In genomic region chr15:21453683-21454082, GRCh38 we compare ENCODE assay signal across 7 cellular contexts. TPM values are rescaled to one million over a fixed set of nuclear protein-coding genes. Genes with fewer than 3 reads are reported as not detected.
"Had no signal": no experiment of that assay in that cellular context is flagged by ENCODE, and none has a peak within 500 bp of the region (broad histone marks: within the 10 kb centered on the region; RNA-seq: fewer than 3 reads in every experiment).

No MANE protein-coding gene starts in this region.

RNA-seq across cellular contexts. Expression of gene POTEB3, which starts 13.4 kb away (rescaled TPM):
- total RNA-seq: GM23248, GM23338, H1, H4, H7, H9, HFFc6 had no signal
